Comparison of ENCODE assay signal across 20 cellular contexts in genomic region chr10:1274746-1275544, GRCh38.
"Had no signal": no experiment of that assay in that cellular context is flagged by ENCODE, and none has a peak within 500 bp of the region (broad histone marks: within the 10 kb centered on the region; RNA-seq: fewer than 3 reads in every experiment).

No MANE protein-coding gene starts in this region.

- H3K9me3 ChIP-seq: ascending aorta, esophagus squamous epithelium, heart right ventricle, SK-N-SH, thoracic aorta had no signal

- H3K27ac ChIP-seq: esophagus squamous epithelium, heart right ventricle, skin epidermis had no signal

- H3K4me1 ChIP-seq: ascending aorta, esophagus squamous epithelium, heart right ventricle had no signal

- DNase-seq: activated CD4-positive, alpha-beta T cell treated with anti-CD3 and anti-CD28 coated beads, Interleukin-2, amount 10 ng/mL, durations not matched to agents 24 days and 14 days; activated CD4-positive, CD25-positive, alpha-beta regulatory T cell; activated CD8-positive, alpha-beta memory T cell treated with anti-CD3 and anti-CD28 coated beads, Interleukin-2, amount 50 U/mL, for 4 hours; activated effector memory CD4-positive, alpha-beta T cell treated with anti-CD3 and anti-CD28 coated beads, Interleukin-2, amount 50 U/mL, for 16 hours; activated naive CD4-positive, alpha-beta T cell treated with anti-CD3 and anti-CD28 coated beads, Interleukin-2, amount 50 U/mL, for 16 hours; activated T-cell treated with anti-CD3 and anti-CD28 coated beads, Interleukin-2, amount 50 U/mL, for 4 hours; cerebellar nuclear complex; effector CD8-positive, alpha-beta T cell; esophagus squamous epithelium; heart right ventricle; left ventricle myocardium superior; retina; SK-N-SH; stimulated activated CD4-positive, alpha-beta T cell treated with anti-CD3 and anti-CD28 coated beads, Interleukin-2, amount 100 ng/mL, for 48 hours; T-cell; T-helper 9 cell had no signal

- ATAC-seq: activated T-cell treated with anti-CD3 and anti-CD28 coated beads, Interleukin-2, amount 50 U/mL, for 4 hours; heart right ventricle; left ventricle myocardium superior; natural killer cell treated with Interleukin-12 subunit alpha and Interleukin-12 subunit beta and Interleukin-15 and Interleukin-18, amount 100 ng/mL, for 72 hours; T-cell had no signal

- H3K36me3 ChIP-seq: ascending aorta, esophagus squamous epithelium, heart right ventricle, thoracic aorta had no signal

- H3K4me3 ChIP-seq: ascending aorta, esophagus squamous epithelium, heart right ventricle, skin epidermis, thoracic aorta had no signal

- H3K4me2 ChIP-seq: SK-N-SH had no signal

- H3K27me3 ChIP-seq: ascending aorta, esophagus squamous epithelium had no signal
